In the genomic region with DNA sequence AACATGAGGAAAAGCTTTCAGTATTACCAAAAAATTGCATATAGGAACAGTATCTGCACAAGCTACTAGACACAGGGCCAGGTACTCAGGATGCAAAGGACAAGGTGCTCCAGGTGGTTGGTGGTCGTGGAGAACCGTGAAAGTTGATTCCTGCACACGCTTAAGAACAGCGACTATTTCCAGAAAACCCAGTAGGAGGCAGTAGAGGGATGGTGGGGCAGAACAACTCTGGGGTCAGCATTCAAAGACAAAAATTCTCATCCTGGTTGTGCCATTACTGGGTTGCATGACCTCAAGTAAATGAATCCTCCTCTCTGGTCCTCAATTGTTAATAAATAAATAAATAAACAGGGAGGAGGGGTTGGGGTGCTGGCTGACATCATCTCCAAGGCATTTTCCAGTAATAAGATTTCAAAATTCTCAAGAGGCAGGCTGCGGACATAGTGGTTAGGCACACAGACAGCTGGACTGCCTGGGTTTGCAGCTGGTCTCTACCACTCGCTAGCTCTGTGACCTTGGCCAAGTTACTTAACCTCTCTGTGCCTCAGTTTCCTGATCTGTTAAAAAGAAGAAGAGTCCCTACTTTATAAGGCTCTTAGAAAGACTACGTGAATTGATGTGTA, we compare ENCODE assay signal across 15 cellular contexts.
A peak's percentile ranks its signal among the peaks of the same experiment; 100 is the strongest.
DNase-seq lines count a peak whose midpoint lies in the region; ATAC-seq, FAIRE-seq and TF ChIP-seq lines count a peak whose summit lies in the region.
"Had no signal": no experiment of that assay in that cellular context is flagged by ENCODE, and none has a peak within 500 bp of the region (broad histone marks: within the 10 kb centered on the region; RNA-seq: fewer than 3 reads in every experiment).

No MANE protein-coding gene starts in this region.

- H3K9me3 ChIP-seq in ES-I3 (ENCODE audit: control insufficient read depth, insufficient read depth, low read length) (no peaks in the 10 kb centered on the region), H9 (ENCODE audit: control insufficient read depth, low read depth, low read length) (no peaks in the 10 kb centered on the region), Panc1 (ENCODE audit: control insufficient read depth, insufficient read depth, low read depth, low read length) (no peaks in the 10 kb centered on the region), sigmoid colon (no peaks in the 10 kb centered on the region)
- H3K9me3 ChIP-seq: ascending aorta; BLaER1 treated with 17β-estradiol and CSF1 and Interleukin-3, amounts not matched to agents 10 nM and 100 nM; colonic mucosa; Peyer's patch; prostate gland; stomach; uterus had no signal

- no peak overlapping the region for H2BK120ac ChIP-seq in H9 (ENCODE audit: low read depth, low read length, poor library complexity, severe bottlenecking)

- H3K18ac ChIP-seq in H9 (ENCODE audit: insufficient read length, low read depth, low read length), result no peak overlapping the region

- DNase-seq in H9, result no peak
- DNase-seq in Panc1 (ENCODE audit: low read depth, low spot score), result no peak
- no peak for DNase-seq in kidney epithelial cell (ENCODE audit: low read depth)
- DNase-seq in sigmoid colon, result no peak
- DNase-seq in immature natural killer cell, result no peak
- no peak for DNase-seq in GM12892 (ENCODE audit: insufficient read length)
- DNase-seq: activated gamma-delta T cell treated with Interleukin-2 at 50 U/mL for 16 hours had no signal

- H3K4me2 ChIP-seq in H9 (ENCODE audit: insufficient read depth, insufficient read length, low read length), result no peak overlapping the region
- H3K4me2 ChIP-seq: BLaER1 treated with 17β-estradiol and CSF1 and Interleukin-3, amounts not matched to agents 10 nM and 100 nM had no signal

- H2BK20ac ChIP-seq in H9 (ENCODE audit: low read depth, low read length, poor library complexity, severe bottlenecking), result no peak overlapping the region

- CTCF ChIA-PET in Panc1 (lab: Charles Lee), result interaction anchor here (1.3 kb wide), 1 partner anchor 76 kb away, joined by 7 read pairs; no protein-coding TSS in a partner anchor

- no peaks in the 10 kb centered on the region for H4K20me1 ChIP-seq in H9 (ENCODE audit: control insufficient read depth, insufficient read depth, insufficient read length)

- H3K4me1 Mint-ChIP-seq in H9, result peaks cover 30 to 42% of the 10 kb centered on the region in 2 experiments
- no peaks in the 10 kb centered on the region for H3K4me1 Mint-ChIP-seq in immature natural killer cell

- no peak overlapping the region for H3K56ac ChIP-seq in H9 (ENCODE audit: insufficient read length, low read depth, low read length)

- H3K9me3 Mint-ChIP-seq in H9 (0 out of 5 replicates have a peak, but pooled peaks cover 0 to 2% of the 10 kb centered on the region in 2 experiments), immature natural killer cell (no peaks in the 10 kb centered on the region)

- no peak overlapping the region for H2AFZ ChIP-seq in H9 (ENCODE audit: low read length)

- peak overlapping the region; percentile 28; the same call in 1 of the 2 replicates for H3K9ac ChIP-seq in ES-I3 (ENCODE audit: low read depth, low read length)
- H3K9ac ChIP-seq in H9 (ENCODE audit: extremely low read depth, insufficient read length, low read length), result no peak overlapping the region
- H3K9ac ChIP-seq: BLaER1 treated with 17β-estradiol and CSF1 and Interleukin-3, amounts not matched to agents 10 nM and 100 nM had no signal

- H3K36me3 Mint-ChIP-seq in H9 (ENCODE audit: insufficient read depth in 1 of 3, low read depth in 3 of 3), result no peaks in the 10 kb centered on the region
- no peaks in the 10 kb centered on the region for H3K36me3 Mint-ChIP-seq in immature natural killer cell

- TF ChIP-seq POLR2A in sigmoid colon (IDR thresholded peaks at IDR 0.05), result no peak
- TF ChIP-seq POLR2A in GM12892 (IDR thresholded peaks at IDR 0.05; ENCODE audit: low read depth, low read length), result no peak

- H3K14ac ChIP-seq in H9 (ENCODE audit: insufficient read depth, low read length), result no peak overlapping the region

- no peak overlapping the region for H4K8ac ChIP-seq in H9 (replicated peaks; ENCODE audit: insufficient read length, low read depth, low read length)

- H3K23ac ChIP-seq in H9 (ENCODE audit: insufficient read length, low read depth, low read length), result no peak overlapping the region

- H3K4me1 ChIP-seq in ES-I3 (ENCODE audit: insufficient read depth, low read length) (peaks cover 17% of the 10 kb centered on the region), H9 (ENCODE audit: insufficient read depth, low read length) (peaks cover 2% of the 10 kb centered on the region; the same call in 1 of the 2 replicates), Panc1 (ENCODE audit: control insufficient read depth, insufficient read depth, low read length) (no peaks in the 10 kb centered on the region), sigmoid colon (peaks cover 0 to 2% (median 0%) of the 10 kb centered on the region in 4 donors)
- H3K4me1 ChIP-seq: ascending aorta, colonic mucosa, Peyer's patch, prostate gland, uterus had no signal

- BruUV-seq in Panc1 (replicated peaks; lab: Mats Ljungman, UMichigan), result no TSS peak

- no peak overlapping the region for H2BK5ac ChIP-seq in H9 (ENCODE audit: insufficient read length, low read length)

- H3K4ac ChIP-seq in H9 (ENCODE audit: low read depth, low read length), result no peak overlapping the region

- H3T11ph ChIP-seq in H9 (ENCODE audit: low read length), result no peak overlapping the region

- intact Hi-C loops in Panc1 (cut with micrococcal nuclease; ENCODE audit: unreplicated experiment), result loop anchor here (5.0 kb wide), 1 partner anchor 77 kb away; no protein-coding TSS in a partner anchor
- intact Hi-C loops in sigmoid colon (cut with DNase I), result no loop called here

- no peak overlapping the region for H4K91ac ChIP-seq in H9 (ENCODE audit: insufficient read length, low read depth, low read length)

- H3K27me3 Mint-ChIP-seq in H9 (ENCODE audit: low read depth) (peaks cover 26% of the 10 kb centered on the region), immature natural killer cell (ENCODE audit: low read depth in 3 of 3) (peaks cover 5 to 16% (median 6%) of the 10 kb centered on the region in 3 donors)

- POLR2A ChIA-PET in Panc1 (lab: Charles Lee), result no interaction called here

- no peak overlapping the region for H3K4me3 ChIP-seq in Panc1 (ENCODE audit: low read depth in 2 of 2, low read length in 2 of 2)
- no peak overlapping the region for H3K4me3 ChIP-seq in kidney epithelial cell (ENCODE audit: low read depth, low read length)
- H3K4me3 ChIP-seq in sigmoid colon, result no peak overlapping the region
- H3K4me3 ChIP-seq: ascending aorta; BLaER1 treated with 17β-estradiol and CSF1 and Interleukin-3, amounts not matched to agents 10 nM and 100 nM; colonic mucosa; Peyer's patch; prostate gland; stomach; uterus had no signal

- no peak overlapping the region for H2BK12ac ChIP-seq in H9 (ENCODE audit: insufficient read length, low read depth, low read length)

- H2BK15ac ChIP-seq in H9 (ENCODE audit: low read depth, low read length), result no peak overlapping the region

- no peaks in the 10 kb centered on the region for H3K79me1 ChIP-seq in H9 (ENCODE audit: insufficient read depth, low read depth, low read length, poor library complexity, severe bottlenecking)

- no peaks in the 10 kb centered on the region for H3K23me2 ChIP-seq in H9 (ENCODE audit: insufficient read length, low read depth, low read length, poor library complexity, severe bottlenecking)

- no peak for TF ChIP-seq EP300 in sigmoid colon (IDR thresholded peaks at IDR 0.05)

- no peak overlapping the region for H3K27ac Mint-ChIP-seq in H9
- H3K27ac Mint-ChIP-seq in immature natural killer cell, result no peak overlapping the region

- H3K27me3 ChIP-seq in H9 (ENCODE audit: insufficient read depth, low read length) (no peaks in the 10 kb centered on the region), Panc1 (ENCODE audit: control insufficient read depth, insufficient read depth, low read length) (no peaks in the 10 kb centered on the region), kidney epithelial cell (ENCODE audit: control insufficient read depth, insufficient read depth, low read length) (no peaks in the 10 kb centered on the region), sigmoid colon (peaks cover 0 to 17% (median 0%) of the 10 kb centered on the region in 3 donors)
- H3K27me3 ChIP-seq: ascending aorta; BLaER1 treated with 17β-estradiol and CSF1 and Interleukin-3, amounts not matched to agents 10 nM and 100 nM; colonic mucosa; Peyer's patch; uterus had no signal

- no peaks in the 10 kb centered on the region for H3K79me2 ChIP-seq in H9 (ENCODE audit: insufficient read depth, low read length)

- ATAC-seq in Panc1, result peak; percentile 28; the same call in 1 of the 2 replicates

- no CpG with 5 or more reads among the region's 7 CpGs for WGBS in H9 (ENCODE audit: extremely low coverage, insufficient read length, low lambda C conversion rate)
- 58% methylated on average over 7 of the region's 7 CpGs for WGBS in sigmoid colon, 2 donors

- in situ Hi-C loops in Panc1 (cut with HindIII; ENCODE audit: low pct_unique_long_range_greater_than_20kb, low sequenced_read_pairs), result no loop called here

- H3K4me3 Mint-ChIP-seq in H9 (no peak overlapping the region), immature natural killer cell (no peak overlapping the region)

- no peak for FAIRE-seq in GM12892 (lab: Jason Lieb, UNC)

- TF ChIP-seq CTCF in H9 (conservative IDR thresholded peaks at IDR 0.05), result peak; percentile 42; the same call in 2 of the 3 replicates
- TF ChIP-seq CTCF in Panc1 (IDR thresholded peaks at IDR 0.05), result peak; percentile 0; the same call in 1 of the 2 replicates
- TF ChIP-seq CTCF in kidney epithelial cell (IDR thresholded peaks at IDR 0.05; ENCODE audit: insufficient read depth, low read length, poor library complexity, severe bottlenecking), result peak; percentile 1
- TF ChIP-seq CTCF in sigmoid colon (IDR thresholded peaks at IDR 0.05), result no peak

- no peak overlapping the region for H2AK5ac ChIP-seq in H9 (ENCODE audit: insufficient read length, low read length)

- no peaks in the 10 kb centered on the region for H3K36me3 ChIP-seq in ES-I3 (ENCODE audit: insufficient read depth, low read length)
- no peaks in the 10 kb centered on the region for H3K36me3 ChIP-seq in Panc1 (ENCODE audit: control insufficient read depth, insufficient read depth, low read length)
- no peaks in the 10 kb centered on the region for H3K36me3 ChIP-seq in kidney epithelial cell (ENCODE audit: control insufficient read depth, insufficient read depth, low read length)
- no peaks in the 10 kb centered on the region for H3K36me3 ChIP-seq in sigmoid colon
- H3K36me3 ChIP-seq: ascending aorta; BLaER1 treated with 17β-estradiol and CSF1 and Interleukin-3, amounts not matched to agents 10 nM and 100 nM; colonic mucosa; Peyer's patch; prostate gland; stomach; uterus had no signal

- no peak overlapping the region for H4K5ac ChIP-seq in H9 (ENCODE audit: insufficient read length, low read depth, low read length)

- H3K27ac ChIP-seq in H9 (ENCODE audit: insufficient read length, low read depth, low read length) (no peak overlapping the region), Panc1 (ENCODE audit: low read length) (no peak overlapping the region), sigmoid colon (no peak overlapping the region)
- H3K27ac ChIP-seq: ascending aorta; BLaER1 treated with 17β-estradiol and CSF1 and Interleukin-3, amounts not matched to agents 10 nM and 100 nM; colonic mucosa; Peyer's patch; prostate gland; stomach; uterus had no signal

Comparison
In these comparisons a context has a peak if more than half of its experiments do, and no peak if none do; other contexts are left out.
1. CTCF ChIP-seq: peak in H9 (single experiment), Panc1 (single experiment) and kidney epithelial cell (single experiment); none in sigmoid colon (0 of 4).